Comparison of ENCODE assay signal across 1 cellular context in the genomic region with DNA sequence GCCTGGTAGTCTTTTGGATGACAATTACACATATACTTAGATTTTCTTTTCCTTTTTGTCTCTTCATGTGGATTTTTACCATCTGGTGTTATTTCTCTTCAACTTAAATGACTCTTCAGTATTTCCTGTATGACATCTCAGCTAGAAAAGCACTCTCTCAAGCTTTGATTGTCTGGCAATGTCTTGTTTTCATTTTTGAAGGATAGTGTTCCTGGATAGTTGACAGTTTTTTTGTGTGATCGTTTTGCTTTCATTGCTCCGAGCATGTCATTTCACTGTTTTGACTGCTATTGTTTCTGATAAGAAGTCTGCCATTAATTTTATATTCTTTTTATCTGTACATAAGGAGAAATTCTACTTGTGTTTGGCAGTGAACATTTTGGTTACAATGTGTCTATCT.
TF ChIP-seq lines count a peak whose summit lies in the region.

No MANE protein-coding gene starts in this region.

TF ChIP-seq in GM23338, 12 proteins besides CTCF, POLR2A, EP300 and RAD21:
- TF ChIP-seq, protein P1, sequence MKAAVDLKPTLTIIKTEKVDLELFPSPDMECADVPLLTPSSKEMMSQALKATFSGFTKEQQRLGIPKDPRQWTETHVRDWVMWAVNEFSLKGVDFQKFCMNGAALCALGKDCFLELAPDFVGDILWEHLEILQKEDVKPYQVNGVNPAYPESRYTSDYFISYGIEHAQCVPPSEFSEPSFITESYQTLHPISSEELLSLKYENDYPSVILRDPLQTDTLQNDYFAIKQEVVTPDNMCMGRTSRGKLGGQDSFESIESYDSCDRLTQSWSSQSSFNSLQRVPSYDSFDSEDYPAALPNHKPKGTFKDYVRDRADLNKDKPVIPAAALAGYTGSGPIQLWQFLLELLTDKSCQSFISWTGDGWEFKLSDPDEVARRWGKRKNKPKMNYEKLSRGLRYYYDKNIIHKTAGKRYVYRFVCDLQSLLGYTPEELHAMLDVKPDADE (IDR thresholded peaks at IDR 0.05) = no peak
- no peak for TF ChIP-seq CREB1 (CRISPR knock-in tag; IDR thresholded peaks at IDR 0.05; ENCODE audit: low read depth)
- TF ChIP-seq, protein P2, sequence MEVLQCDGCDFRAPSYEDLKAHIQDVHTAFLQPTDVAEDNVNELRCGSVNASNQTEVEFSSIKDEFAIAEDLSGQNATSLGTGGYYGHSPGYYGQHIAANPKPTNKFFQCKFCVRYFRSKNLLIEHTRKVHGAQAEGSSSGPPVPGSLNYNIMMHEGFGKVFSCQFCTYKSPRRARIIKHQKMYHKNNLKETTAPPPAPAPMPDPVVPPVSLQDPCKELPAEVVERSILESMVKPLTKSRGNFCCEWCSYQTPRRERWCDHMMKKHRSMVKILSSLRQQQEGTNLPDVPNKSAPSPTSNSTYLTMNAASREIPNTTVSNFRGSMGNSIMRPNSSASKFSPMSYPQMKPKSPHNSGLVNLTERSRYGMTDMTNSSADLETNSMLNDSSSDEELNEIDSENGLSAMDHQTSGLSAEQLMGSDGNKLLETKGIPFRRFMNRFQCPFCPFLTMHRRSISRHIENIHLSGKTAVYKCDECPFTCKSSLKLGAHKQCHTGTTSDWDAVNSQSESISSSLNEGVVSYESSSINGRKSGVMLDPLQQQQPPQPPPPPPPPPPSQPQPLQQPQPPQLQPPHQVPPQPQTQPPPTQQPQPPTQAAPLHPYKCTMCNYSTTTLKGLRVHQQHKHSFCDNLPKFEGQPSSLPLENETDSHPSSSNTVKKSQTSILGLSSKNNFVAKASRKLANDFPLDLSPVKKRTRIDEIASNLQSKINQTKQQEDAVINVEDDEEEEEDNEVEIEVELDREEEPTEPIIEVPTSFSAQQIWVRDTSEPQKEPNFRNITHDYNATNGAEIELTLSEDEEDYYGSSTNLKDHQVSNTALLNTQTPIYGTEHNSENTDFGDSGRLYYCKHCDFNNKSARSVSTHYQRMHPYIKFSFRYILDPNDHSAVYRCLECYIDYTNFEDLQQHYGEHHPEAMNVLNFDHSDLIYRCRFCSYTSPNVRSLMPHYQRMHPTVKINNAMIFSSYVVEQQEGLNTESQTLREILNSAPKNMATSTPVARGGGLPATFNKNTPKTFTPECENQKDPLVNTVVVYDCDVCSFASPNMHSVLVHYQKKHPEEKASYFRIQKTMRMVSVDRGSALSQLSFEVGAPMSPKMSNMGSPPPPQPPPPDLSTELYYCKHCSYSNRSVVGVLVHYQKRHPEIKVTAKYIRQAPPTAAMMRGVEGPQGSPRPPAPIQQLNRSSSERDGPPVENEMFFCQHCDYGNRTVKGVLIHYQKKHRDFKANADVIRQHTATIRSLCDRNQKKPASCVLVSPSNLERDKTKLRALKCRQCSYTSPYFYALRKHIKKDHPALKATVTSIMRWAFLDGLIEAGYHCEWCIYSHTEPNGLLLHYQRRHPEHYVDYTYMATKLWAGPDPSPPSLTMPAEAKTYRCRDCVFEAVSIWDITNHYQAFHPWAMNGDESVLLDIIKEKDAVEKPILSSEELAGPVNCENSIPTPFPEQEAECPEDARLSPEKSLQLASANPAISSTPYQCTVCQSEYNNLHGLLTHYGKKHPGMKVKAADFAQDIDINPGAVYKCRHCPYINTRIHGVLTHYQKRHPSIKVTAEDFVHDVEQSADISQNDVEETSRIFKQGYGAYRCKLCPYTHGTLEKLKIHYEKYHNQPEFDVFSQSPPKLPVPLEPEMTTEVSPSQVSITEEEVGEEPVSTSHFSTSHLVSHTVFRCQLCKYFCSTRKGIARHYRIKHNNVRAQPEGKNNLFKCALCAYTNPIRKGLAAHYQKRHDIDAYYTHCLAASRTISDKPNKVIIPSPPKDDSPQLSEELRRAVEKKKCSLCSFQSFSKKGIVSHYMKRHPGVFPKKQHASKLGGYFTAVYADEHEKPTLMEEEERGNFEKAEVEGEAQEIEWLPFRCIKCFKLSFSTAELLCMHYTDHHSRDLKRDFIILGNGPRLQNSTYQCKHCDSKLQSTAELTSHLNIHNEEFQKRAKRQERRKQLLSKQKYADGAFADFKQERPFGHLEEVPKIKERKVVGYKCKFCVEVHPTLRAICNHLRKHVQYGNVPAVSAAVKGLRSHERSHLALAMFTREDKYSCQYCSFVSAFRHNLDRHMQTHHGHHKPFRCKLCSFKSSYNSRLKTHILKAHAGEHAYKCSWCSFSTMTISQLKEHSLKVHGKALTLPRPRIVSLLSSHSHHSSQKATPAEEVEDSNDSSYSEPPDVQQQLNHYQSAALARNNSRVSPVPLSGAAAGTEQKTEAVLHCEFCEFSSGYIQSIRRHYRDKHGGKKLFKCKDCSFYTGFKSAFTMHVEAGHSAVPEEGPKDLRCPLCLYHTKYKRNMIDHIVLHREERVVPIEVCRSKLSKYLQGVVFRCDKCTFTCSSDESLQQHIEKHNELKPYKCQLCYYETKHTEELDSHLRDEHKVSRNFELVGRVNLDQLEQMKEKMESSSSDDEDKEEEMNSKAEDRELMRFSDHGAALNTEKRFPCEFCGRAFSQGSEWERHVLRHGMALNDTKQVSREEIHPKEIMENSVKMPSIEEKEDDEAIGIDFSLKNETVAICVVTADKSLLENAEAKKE (CRISPR knock-in tag; IDR thresholded peaks at IDR 0.05) = no peak
- TF ChIP-seq EZH2 (IDR thresholded peaks at IDR 0.05; ENCODE audit: low read depth, unreplicated experiment) = no peak
- no peak for TF ChIP-seq EZH2phosphoT487 (IDR thresholded peaks at IDR 0.05; ENCODE audit: unreplicated experiment)
- no peak for TF ChIP-seq POLR2AphosphoS5 (IDR thresholded peaks at IDR 0.05; ENCODE audit: low read depth)
- TF ChIP-seq, protein P3, sequence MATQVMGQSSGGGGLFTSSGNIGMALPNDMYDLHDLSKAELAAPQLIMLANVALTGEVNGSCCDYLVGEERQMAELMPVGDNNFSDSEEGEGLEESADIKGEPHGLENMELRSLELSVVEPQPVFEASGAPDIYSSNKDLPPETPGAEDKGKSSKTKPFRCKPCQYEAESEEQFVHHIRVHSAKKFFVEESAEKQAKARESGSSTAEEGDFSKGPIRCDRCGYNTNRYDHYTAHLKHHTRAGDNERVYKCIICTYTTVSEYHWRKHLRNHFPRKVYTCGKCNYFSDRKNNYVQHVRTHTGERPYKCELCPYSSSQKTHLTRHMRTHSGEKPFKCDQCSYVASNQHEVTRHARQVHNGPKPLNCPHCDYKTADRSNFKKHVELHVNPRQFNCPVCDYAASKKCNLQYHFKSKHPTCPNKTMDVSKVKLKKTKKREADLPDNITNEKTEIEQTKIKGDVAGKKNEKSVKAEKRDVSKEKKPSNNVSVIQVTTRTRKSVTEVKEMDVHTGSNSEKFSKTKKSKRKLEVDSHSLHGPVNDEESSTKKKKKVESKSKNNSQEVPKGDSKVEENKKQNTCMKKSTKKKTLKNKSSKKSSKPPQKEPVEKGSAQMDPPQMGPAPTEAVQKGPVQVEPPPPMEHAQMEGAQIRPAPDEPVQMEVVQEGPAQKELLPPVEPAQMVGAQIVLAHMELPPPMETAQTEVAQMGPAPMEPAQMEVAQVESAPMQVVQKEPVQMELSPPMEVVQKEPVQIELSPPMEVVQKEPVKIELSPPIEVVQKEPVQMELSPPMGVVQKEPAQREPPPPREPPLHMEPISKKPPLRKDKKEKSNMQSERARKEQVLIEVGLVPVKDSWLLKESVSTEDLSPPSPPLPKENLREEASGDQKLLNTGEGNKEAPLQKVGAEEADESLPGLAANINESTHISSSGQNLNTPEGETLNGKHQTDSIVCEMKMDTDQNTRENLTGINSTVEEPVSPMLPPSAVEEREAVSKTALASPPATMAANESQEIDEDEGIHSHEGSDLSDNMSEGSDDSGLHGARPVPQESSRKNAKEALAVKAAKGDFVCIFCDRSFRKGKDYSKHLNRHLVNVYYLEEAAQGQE (IDR thresholded peaks at IDR 0.05; ENCODE audit: unreplicated experiment) = no peak
- TF ChIP-seq ZNF114 (CRISPR knock-in tag; IDR thresholded peaks at IDR 0.05) = no peak
- no peak for TF ChIP-seq NANOG (IDR thresholded peaks at IDR 0.05; ENCODE audit: borderline replicate concordance)
- no peak for TF ChIP-seq STAT1 (IDR thresholded peaks at IDR 0.05; ENCODE audit: unreplicated experiment)
- no peak for TF ChIP-seq JUNB (IDR thresholded peaks at IDR 0.05; ENCODE audit: unreplicated experiment)
- TF ChIP-seq ZNF331 (CRISPR knock-in tag; IDR thresholded peaks at IDR 0.05; ENCODE audit: low read depth) = no peak
